Comparison of ENCODE assay signal across 1 cellular context in the genomic region with DNA sequence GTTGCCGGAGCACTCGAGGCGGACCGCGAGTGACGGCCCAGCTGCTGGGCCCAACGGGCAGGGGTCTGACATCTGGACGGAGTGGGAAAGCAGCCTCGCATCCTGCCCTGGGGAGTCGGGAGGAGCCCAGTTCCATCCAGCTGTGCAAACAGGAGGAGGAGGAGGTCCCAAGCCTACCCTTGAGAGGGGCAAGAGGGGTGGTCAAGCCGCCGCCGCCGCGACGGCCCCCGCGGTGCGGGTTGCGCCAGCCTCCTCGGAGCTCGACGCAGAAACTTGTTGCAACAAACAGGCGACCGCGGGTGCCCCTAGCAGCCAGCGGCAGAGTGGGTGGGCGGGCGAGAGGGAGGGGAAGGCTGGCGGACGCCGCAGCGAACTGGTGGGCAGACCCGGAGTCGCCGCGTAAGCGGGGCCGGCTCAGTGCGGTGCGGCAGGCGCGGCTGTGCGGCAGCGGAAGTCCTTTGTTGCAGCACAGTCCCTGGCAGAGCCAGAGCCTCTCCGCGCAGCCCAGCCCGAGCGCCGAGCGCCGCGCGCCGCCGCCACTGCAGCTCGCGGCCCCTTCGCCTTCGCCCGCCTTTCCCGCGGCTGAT.
TF ChIP-seq lines count a peak whose summit lies in the region.

A gene with protein sequence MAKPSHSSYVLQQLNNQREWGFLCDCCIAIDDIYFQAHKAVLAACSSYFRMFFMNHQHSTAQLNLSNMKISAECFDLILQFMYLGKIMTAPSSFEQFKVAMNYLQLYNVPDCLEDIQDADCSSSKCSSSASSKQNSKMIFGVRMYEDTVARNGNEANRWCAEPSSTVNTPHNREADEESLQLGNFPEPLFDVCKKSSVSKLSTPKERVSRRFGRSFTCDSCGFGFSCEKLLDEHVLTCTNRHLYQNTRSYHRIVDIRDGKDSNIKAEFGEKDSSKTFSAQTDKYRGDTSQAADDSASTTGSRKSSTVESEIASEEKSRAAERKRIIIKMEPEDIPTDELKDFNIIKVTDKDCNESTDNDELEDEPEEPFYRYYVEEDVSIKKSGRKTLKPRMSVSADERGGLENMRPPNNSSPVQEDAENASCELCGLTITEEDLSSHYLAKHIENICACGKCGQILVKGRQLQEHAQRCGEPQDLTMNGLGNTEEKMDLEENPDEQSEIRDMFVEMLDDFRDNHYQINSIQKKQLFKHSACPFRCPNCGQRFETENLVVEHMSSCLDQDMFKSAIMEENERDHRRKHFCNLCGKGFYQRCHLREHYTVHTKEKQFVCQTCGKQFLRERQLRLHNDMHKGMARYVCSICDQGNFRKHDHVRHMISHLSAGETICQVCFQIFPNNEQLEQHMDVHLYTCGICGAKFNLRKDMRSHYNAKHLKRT (plus strand): TSS at position 461 of the 587 bp plus-strand sequence. CDS start 16,735 bp downstream, outside the sequence.

TF ChIP-seq in GM12878, 131 proteins besides CTCF, POLR2A, EP300 and RAD21 (continued from another document and continues in another):
- TF ChIP-seq CUX1 (IDR thresholded peaks at IDR 0.05; ENCODE audit: insufficient replicate concordance, low read depth, low read length): no peak
- TF ChIP-seq SPI1 (IDR thresholded peaks at IDR 0.05; ENCODE audit: borderline replicate concordance, insufficient read depth, low read depth, low read length): peak; percentile 18; the same call in 1 of the 2 replicates
- TF ChIP-seq PKNOX1 (IDR thresholded peaks at IDR 0.05): peak; percentile 33; the same call in 1 of the 2 replicates
- TF ChIP-seq PAX5 (IDR thresholded peaks at IDR 0.05; ENCODE audit: borderline replicate concordance, low read depth, low read length): no peak; the same call in 1 of the 2 replicates
- peak in 1 of 2 experiments; percentile 85; a peak in 2 of 3 replicates for TF ChIP-seq EGR1 (IDR thresholded peaks at IDR 0.05; ENCODE audit: borderline replicate concordance in 1 of 2, low read depth in 2 of 2, low read length in 2 of 2)
- no peak for TF ChIP-seq CEBPB (IDR thresholded peaks at IDR 0.05; ENCODE audit: borderline replicate concordance in 1 of 2, low read depth in 2 of 2, low read length in 2 of 2)
- no peak for TF ChIP-seq ZNF24 (IDR thresholded peaks at IDR 0.05)
- peak; percentile 52; the same call in 1 of the 2 replicates for TF ChIP-seq GATAD2B (conservative IDR thresholded peaks at IDR 0.05; ENCODE audit: low read depth)
- 0 out of 2 replicates have a peak, but pooled peaks have one; percentile 52 for TF ChIP-seq WRNIP1 (IDR thresholded peaks at IDR 0.05; ENCODE audit: borderline replicate concordance, low read depth, low read length)
- 0 out of 2 replicates have a peak, but pooled peaks have one; percentile 70 for TF ChIP-seq BCLAF1 (IDR thresholded peaks at IDR 0.05)
- TF ChIP-seq RUNX3 (IDR thresholded peaks at IDR 0.05; ENCODE audit: low read length): peak; percentile 56; the same call in 1 of the 2 replicates
- TF ChIP-seq, protein P1, sequence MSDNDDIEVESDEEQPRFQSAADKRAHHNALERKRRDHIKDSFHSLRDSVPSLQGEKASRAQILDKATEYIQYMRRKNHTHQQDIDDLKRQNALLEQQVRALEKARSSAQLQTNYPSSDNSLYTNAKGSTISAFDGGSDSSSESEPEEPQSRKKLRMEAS (IDR thresholded peaks at IDR 0.05; ENCODE audit: low read depth, low read length): no peak
- peak; percentile 31; the same call in 1 of the 2 replicates for TF ChIP-seq POLR2AphosphoS2 (IDR thresholded peaks at IDR 0.05; ENCODE audit: low read depth, low read length)
- TF ChIP-seq HDGF (IDR thresholded peaks at IDR 0.05): 0 out of 2 replicates have a peak, but pooled peaks have one; percentile 89
- 0 out of 4 replicates have a peak, but pooled peaks have one; percentile 27 to 35 for TF ChIP-seq SRF (IDR thresholded peaks at IDR 0.05; ENCODE audit: low read depth in 2 of 2, low read length in 2 of 2)
- peak; percentile 28; the same call in 1 of the 2 replicates for TF ChIP-seq NR2F1 (conservative IDR thresholded peaks at IDR 0.05)
- TF ChIP-seq CHD1 (IDR thresholded peaks at IDR 0.05; ENCODE audit: low read depth, low read length): peak; percentile 76; the same call in 1 of the 2 replicates
- TF ChIP-seq MEF2A (IDR thresholded peaks at IDR 0.05; ENCODE audit: insufficient read depth, low read depth, low read length): 0 out of 2 replicates have a peak, but pooled peaks have one; percentile 4
- TF ChIP-seq, protein P2, sequence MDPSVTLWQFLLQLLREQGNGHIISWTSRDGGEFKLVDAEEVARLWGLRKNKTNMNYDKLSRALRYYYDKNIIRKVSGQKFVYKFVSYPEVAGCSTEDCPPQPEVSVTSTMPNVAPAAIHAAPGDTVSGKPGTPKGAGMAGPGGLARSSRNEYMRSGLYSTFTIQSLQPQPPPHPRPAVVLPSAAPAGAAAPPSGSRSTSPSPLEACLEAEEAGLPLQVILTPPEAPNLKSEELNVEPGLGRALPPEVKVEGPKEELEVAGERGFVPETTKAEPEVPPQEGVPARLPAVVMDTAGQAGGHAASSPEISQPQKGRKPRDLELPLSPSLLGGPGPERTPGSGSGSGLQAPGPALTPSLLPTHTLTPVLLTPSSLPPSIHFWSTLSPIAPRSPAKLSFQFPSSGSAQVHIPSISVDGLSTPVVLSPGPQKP (IDR thresholded peaks at IDR 0.05; ENCODE audit: low read depth, low read length): no peak
- TF ChIP-seq TCF3 (IDR thresholded peaks at IDR 0.05; ENCODE audit: borderline replicate concordance, insufficient read depth, low read depth, low read length): peak; percentile 38; the same call in 1 of the 2 replicates
- TF ChIP-seq MTA3 (IDR thresholded peaks at IDR 0.05; ENCODE audit: borderline replicate concordance, low read length): peak; percentile 25; the same call in 1 of the 2 replicates
- TF ChIP-seq MLLT1 (IDR thresholded peaks at IDR 0.05): peak; percentile 94
- peak; percentile 51 for TF ChIP-seq SMAD5 (IDR thresholded peaks at IDR 0.05; ENCODE audit: low read depth)
- TF ChIP-seq NFXL1 (IDR thresholded peaks at IDR 0.05; ENCODE audit: borderline replicate concordance): no peak
- TF ChIP-seq CREM (IDR thresholded peaks at IDR 0.05; ENCODE audit: low read depth): peak; percentile 45
- TF ChIP-seq BHLHE40 (IDR thresholded peaks at IDR 0.05; ENCODE audit: borderline replicate concordance in 1 of 2, low read depth in 2 of 2, low read length in 1 of 2): peak; percentile 18 to 51; a peak in 2 of 4 replicates
- peak; percentile 13; the same call in 1 of the 2 replicates for TF ChIP-seq DPF2 (IDR thresholded peaks at IDR 0.05)
- TF ChIP-seq, protein P3, sequence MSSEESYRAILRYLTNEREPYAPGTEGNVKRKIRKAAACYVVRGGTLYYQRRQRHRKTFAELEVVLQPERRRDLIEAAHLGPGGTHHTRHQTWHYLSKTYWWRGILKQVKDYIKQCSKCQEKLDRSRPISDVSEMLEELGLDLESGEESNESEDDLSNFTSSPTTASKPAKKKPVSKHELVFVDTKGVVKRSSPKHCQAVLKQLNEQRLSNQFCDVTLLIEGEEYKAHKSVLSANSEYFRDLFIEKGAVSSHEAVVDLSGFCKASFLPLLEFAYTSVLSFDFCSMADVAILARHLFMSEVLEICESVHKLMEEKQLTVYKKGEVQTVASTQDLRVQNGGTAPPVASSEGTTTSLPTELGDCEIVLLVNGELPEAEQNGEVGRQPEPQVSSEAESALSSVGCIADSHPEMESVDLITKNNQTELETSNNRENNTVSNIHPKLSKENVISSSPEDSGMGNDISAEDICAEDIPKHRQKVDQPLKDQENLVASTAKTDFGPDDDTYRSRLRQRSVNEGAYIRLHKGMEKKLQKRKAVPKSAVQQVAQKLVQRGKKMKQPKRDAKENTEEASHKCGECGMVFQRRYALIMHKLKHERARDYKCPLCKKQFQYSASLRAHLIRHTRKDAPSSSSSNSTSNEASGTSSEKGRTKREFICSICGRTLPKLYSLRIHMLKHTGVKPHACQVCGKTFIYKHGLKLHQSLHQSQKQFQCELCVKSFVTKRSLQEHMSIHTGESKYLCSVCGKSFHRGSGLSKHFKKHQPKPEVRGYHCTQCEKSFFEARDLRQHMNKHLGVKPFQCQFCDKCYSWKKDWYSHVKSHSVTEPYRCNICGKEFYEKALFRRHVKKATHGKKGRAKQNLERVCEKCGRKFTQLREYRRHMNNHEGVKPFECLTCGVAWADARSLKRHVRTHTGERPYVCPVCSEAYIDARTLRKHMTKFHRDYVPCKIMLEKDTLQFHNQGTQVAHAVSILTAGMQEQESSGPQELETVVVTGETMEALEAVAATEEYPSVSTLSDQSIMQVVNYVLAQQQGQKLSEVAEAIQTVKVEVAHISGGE (CRISPR knock-in tag; IDR thresholded peaks at IDR 0.05): 0 out of 2 replicates have a peak, but pooled peaks have one; percentile 49
- TF ChIP-seq BMI1 (IDR thresholded peaks at IDR 0.05; ENCODE audit: borderline replicate concordance): peak; percentile 25; the same call in 1 of the 2 replicates
- TF ChIP-seq NR2C2 (IDR thresholded peaks at IDR 0.05; ENCODE audit: borderline replicate concordance, control insufficient read depth, insufficient read length, low read depth): no peak
- peak; percentile 68; the same call in 1 of the 2 replicates for TF ChIP-seq TAF1 (IDR thresholded peaks at IDR 0.05; ENCODE audit: borderline replicate concordance, low read depth, low read length)
- 0 out of 2 replicates have a peak, but pooled peaks have one; percentile 66 for TF ChIP-seq SIN3A (IDR thresholded peaks at IDR 0.05; ENCODE audit: low read depth, low read length)
- TF ChIP-seq ESRRA (IDR thresholded peaks at IDR 0.05; ENCODE audit: low read length): no peak
- TF ChIP-seq IKZF2 (IDR thresholded peaks at IDR 0.05): 0 out of 4 replicates have a peak, but pooled peaks of 1 of the 2 experiments have one; percentile 52
- TF ChIP-seq MTA2 (IDR thresholded peaks at IDR 0.05; ENCODE audit: low read depth): peak; percentile 33; the same call in 1 of the 2 replicates
- no peak for TF ChIP-seq CBX3 (IDR thresholded peaks at IDR 0.05; ENCODE audit: borderline replicate concordance, low read depth)
- TF ChIP-seq TCF12 (IDR thresholded peaks at IDR 0.05; ENCODE audit: low read depth, low read length): peak; percentile 45; the same call in 1 of the 2 replicates
